Comparison of ENCODE assay signal across 1 cellular context in genomic region chr13:36999054-36999927, GRCh38.
A peak's percentile ranks its signal among the peaks of the same experiment; 100 is the strongest.
TF ChIP-seq lines count a peak whose summit lies in the region.

A gene with protein sequence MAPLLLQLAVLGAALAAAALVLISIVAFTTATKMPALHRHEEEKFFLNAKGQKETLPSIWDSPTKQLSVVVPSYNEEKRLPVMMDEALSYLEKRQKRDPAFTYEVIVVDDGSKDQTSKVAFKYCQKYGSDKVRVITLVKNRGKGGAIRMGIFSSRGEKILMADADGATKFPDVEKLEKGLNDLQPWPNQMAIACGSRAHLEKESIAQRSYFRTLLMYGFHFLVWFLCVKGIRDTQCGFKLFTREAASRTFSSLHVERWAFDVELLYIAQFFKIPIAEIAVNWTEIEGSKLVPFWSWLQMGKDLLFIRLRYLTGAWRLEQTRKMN (minus strand): TSS chr13:36999340. CDS start chr13:36999300, 40 bp downstream.

TF ChIP-seq in HepG2, 621 proteins besides CTCF, POLR2A, EP300 and RAD21 (continued from another document and continues in another):
- TF ChIP-seq, protein P1, sequence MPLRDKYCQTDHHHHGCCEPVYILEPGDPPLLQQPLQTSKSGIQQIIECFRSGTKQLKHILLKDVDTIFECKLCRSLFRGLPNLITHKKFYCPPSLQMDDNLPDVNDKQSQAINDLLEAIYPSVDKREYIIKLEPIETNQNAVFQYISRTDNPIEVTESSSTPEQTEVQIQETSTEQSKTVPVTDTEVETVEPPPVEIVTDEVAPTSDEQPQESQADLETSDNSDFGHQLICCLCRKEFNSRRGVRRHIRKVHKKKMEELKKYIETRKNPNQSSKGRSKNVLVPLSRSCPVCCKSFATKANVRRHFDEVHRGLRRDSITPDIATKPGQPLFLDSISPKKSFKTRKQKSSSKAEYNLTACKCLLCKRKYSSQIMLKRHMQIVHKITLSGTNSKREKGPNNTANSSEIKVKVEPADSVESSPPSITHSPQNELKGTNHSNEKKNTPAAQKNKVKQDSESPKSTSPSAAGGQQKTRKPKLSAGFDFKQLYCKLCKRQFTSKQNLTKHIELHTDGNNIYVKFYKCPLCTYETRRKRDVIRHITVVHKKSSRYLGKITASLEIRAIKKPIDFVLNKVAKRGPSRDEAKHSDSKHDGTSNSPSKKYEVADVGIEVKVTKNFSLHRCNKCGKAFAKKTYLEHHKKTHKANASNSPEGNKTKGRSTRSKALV (CRISPR knock-in tag; IDR thresholded peaks at IDR 0.05) = no peak
- TF ChIP-seq KLF6 (CRISPR knock-in tag; IDR thresholded peaks at IDR 0.05) = peak; percentile 95
- TF ChIP-seq ZNF7 (CRISPR knock-in tag; IDR thresholded peaks at IDR 0.05) = no peak
- no peak for TF ChIP-seq ZNF782 (CRISPR knock-in tag; IDR thresholded peaks at IDR 0.05; ENCODE audit: borderline replicate concordance)
- TF ChIP-seq MTERF4 (CRISPR knock-in tag; IDR thresholded peaks at IDR 0.05) = no peak
- no peak for TF ChIP-seq POLR2AphosphoS2 (IDR thresholded peaks at IDR 0.05; ENCODE audit: low read depth, low read length)
- TF ChIP-seq ATF7-NPFF (CRISPR knock-in tag; IDR thresholded peaks at IDR 0.05; ENCODE audit: low read depth) = peak; percentile 93
- TF ChIP-seq THYN1 (CRISPR knock-in tag; IDR thresholded peaks at IDR 0.05; ENCODE audit: borderline replicate concordance, low read depth) = no peak
- TF ChIP-seq, protein P2, sequence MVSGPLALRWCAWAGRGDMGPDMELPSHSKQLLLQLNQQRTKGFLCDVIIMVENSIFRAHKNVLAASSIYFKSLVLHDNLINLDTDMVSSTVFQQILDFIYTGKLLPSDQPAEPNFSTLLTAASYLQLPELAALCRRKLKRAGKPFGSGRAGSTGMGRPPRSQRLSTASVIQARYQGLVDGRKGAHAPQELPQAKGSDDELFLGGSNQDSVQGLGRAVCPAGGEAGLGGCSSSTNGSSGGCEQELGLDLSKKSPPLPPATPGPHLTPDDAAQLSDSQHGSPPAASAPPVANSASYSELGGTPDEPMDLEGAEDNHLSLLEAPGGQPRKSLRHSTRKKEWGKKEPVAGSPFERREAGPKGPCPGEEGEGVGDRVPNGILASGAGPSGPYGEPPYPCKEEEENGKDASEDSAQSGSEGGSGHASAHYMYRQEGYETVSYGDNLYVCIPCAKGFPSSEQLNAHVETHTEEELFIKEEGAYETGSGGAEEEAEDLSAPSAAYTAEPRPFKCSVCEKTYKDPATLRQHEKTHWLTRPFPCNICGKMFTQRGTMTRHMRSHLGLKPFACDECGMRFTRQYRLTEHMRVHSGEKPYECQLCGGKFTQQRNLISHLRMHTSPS (CRISPR knock-in tag; IDR thresholded peaks at IDR 0.05; ENCODE audit: low read depth) = no peak; the same call in 1 of the 2 replicates
- no peak for TF ChIP-seq GATA4 (IDR thresholded peaks at IDR 0.05; ENCODE audit: borderline replicate concordance, low read depth)
- TF ChIP-seq ZNF234 (CRISPR knock-in tag; conservative IDR thresholded peaks at IDR 0.05) = no peak
- TF ChIP-seq SPEN (CRISPR knock-in tag; IDR thresholded peaks at IDR 0.05; ENCODE audit: low read depth) = peak; percentile 87
- TF ChIP-seq, protein P3, sequence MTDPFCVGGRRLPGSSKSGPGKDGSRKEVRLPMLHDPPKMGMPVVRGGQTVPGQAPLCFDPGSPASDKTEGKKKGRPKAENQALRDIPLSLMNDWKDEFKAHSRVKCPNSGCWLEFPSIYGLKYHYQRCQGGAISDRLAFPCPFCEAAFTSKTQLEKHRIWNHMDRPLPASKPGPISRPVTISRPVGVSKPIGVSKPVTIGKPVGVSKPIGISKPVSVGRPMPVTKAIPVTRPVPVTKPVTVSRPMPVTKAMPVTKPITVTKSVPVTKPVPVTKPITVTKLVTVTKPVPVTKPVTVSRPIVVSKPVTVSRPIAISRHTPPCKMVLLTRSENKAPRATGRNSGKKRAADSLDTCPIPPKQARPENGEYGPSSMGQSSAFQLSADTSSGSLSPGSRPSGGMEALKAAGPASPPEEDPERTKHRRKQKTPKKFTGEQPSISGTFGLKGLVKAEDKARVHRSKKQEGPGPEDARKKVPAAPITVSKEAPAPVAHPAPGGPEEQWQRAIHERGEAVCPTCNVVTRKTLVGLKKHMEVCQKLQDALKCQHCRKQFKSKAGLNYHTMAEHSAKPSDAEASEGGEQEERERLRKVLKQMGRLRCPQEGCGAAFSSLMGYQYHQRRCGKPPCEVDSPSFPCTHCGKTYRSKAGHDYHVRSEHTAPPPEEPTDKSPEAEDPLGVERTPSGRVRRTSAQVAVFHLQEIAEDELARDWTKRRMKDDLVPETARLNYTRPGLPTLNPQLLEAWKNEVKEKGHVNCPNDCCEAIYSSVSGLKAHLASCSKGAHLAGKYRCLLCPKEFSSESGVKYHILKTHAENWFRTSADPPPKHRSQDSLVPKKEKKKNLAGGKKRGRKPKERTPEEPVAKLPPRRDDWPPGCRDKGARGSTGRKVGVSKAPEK (CRISPR knock-in tag; IDR thresholded peaks at IDR 0.05; ENCODE audit: borderline replicate concordance) = no peak
- no peak for TF ChIP-seq ZNF781 (CRISPR knock-in tag; IDR thresholded peaks at IDR 0.05; ENCODE audit: borderline replicate concordance, not compliant biosample characterization)
- no peak for TF ChIP-seq SMC3 (IDR thresholded peaks at IDR 0.05; ENCODE audit: low read length)
- TF ChIP-seq, protein P4, sequence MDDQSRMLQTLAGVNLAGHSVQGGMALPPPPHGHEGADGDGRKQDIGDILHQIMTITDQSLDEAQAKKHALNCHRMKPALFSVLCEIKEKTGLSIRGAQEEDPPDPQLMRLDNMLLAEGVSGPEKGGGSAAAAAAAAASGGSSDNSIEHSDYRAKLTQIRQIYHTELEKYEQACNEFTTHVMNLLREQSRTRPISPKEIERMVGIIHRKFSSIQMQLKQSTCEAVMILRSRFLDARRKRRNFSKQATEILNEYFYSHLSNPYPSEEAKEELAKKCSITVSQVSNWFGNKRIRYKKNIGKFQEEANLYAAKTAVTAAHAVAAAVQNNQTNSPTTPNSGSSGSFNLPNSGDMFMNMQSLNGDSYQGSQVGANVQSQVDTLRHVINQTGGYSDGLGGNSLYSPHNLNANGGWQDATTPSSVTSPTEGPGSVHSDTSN (CRISPR knock-in tag; IDR thresholded peaks at IDR 0.05; ENCODE audit: borderline replicate concordance) = no peak
- peak; percentile 89; the same call in 1 of the 2 replicates for TF ChIP-seq YEATS4 (CRISPR knock-in tag; IDR thresholded peaks at IDR 0.05; ENCODE audit: borderline replicate concordance)
- TF ChIP-seq NFKBIZ (CRISPR knock-in tag; IDR thresholded peaks at IDR 0.05) = no peak
- TF ChIP-seq ETV6 (CRISPR knock-in tag; conservative IDR thresholded peaks at IDR 0.05) = peak; percentile 84
- TF ChIP-seq ADNP (CRISPR knock-in tag; IDR thresholded peaks at IDR 0.05) = no peak
- peak; percentile 80; the same call in 1 of the 2 replicates for TF ChIP-seq BRD4 (CRISPR knock-in tag; IDR thresholded peaks at IDR 0.05)
- TF ChIP-seq HOXA3 (CRISPR knock-in tag; IDR thresholded peaks at IDR 0.05) = peak; percentile 96
- peak; percentile 45; the same call in 1 of the 2 replicates for TF ChIP-seq E2F5 (CRISPR knock-in tag; conservative IDR thresholded peaks at IDR 0.05)
- no peak for TF ChIP-seq PHF5A (CRISPR knock-in tag; IDR thresholded peaks at IDR 0.05; ENCODE audit: low read depth, unreplicated experiment)
- TF ChIP-seq ZBTB7B (CRISPR knock-in tag; IDR thresholded peaks at IDR 0.05) = no peak
- TF ChIP-seq NR3C1 (CRISPR knock-in tag; IDR thresholded peaks at IDR 0.05) = no peak
- TF ChIP-seq, protein P5, sequence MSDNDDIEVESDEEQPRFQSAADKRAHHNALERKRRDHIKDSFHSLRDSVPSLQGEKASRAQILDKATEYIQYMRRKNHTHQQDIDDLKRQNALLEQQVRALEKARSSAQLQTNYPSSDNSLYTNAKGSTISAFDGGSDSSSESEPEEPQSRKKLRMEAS (IDR thresholded peaks at IDR 0.05) = peak; percentile 84
- no peak for TF ChIP-seq TAF15 (IDR thresholded peaks at IDR 0.05; ENCODE audit: low read depth, low read length, poor library complexity, severe bottlenecking)
- no peak for TF ChIP-seq FOXJ3 (CRISPR knock-in tag; IDR thresholded peaks at IDR 0.05; ENCODE audit: borderline replicate concordance)
- no peak for TF ChIP-seq ZBTB42 (CRISPR knock-in tag; IDR thresholded peaks at IDR 0.05)
- TF ChIP-seq, protein P6, sequence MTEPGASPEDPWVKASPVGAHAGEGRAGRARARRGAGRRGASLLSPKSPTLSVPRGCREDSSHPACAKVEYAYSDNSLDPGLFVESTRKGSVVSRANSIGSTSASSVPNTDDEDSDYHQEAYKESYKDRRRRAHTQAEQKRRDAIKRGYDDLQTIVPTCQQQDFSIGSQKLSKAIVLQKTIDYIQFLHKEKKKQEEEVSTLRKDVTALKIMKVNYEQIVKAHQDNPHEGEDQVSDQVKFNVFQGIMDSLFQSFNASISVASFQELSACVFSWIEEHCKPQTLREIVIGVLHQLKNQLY (CRISPR knock-in tag; IDR thresholded peaks at IDR 0.05) = no peak
- TF ChIP-seq, protein P7, sequence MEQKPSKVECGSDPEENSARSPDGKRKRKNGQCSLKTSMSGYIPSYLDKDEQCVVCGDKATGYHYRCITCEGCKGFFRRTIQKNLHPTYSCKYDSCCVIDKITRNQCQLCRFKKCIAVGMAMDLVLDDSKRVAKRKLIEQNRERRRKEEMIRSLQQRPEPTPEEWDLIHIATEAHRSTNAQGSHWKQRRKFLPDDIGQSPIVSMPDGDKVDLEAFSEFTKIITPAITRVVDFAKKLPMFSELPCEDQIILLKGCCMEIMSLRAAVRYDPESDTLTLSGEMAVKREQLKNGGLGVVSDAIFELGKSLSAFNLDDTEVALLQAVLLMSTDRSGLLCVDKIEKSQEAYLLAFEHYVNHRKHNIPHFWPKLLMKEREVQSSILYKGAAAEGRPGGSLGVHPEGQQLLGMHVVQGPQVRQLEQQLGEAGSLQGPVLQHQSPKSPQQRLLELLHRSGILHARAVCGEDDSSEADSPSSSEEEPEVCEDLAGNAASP (CRISPR knock-in tag; IDR thresholded peaks at IDR 0.05; ENCODE audit: borderline replicate concordance) = no peak
- TF ChIP-seq SP5 (CRISPR knock-in tag; IDR thresholded peaks at IDR 0.05; ENCODE audit: borderline replicate concordance, low read depth) = no peak
- no peak for TF ChIP-seq PRPF4 (IDR thresholded peaks at IDR 0.05; ENCODE audit: low read depth, low read length, poor library complexity, severe bottlenecking)
- TF ChIP-seq PITX1 (CRISPR knock-in tag; IDR thresholded peaks at IDR 0.05) = no peak
- no peak for TF ChIP-seq ZBTB1 (CRISPR knock-in tag; IDR thresholded peaks at IDR 0.05; ENCODE audit: borderline replicate concordance)
- peak; percentile 40; the same call in 1 of the 2 replicates for TF ChIP-seq HNRNPUL1 (IDR thresholded peaks at IDR 0.05; ENCODE audit: low read depth, low read length)
- peak; percentile 41; the same call in 1 of the 2 replicates for TF ChIP-seq ZBTB10 (CRISPR knock-in tag; IDR thresholded peaks at IDR 0.05; ENCODE audit: borderline replicate concordance)
- peak; percentile 86 for TF ChIP-seq KDM5A (IDR thresholded peaks at IDR 0.05; ENCODE audit: borderline replicate concordance, low read length)
- TF ChIP-seq SNAPC5 (CRISPR knock-in tag; IDR thresholded peaks at IDR 0.05; ENCODE audit: borderline replicate concordance) = no peak
- TF ChIP-seq SRSF9 (IDR thresholded peaks at IDR 0.05; ENCODE audit: borderline replicate concordance, insufficient read depth, low read depth, low read length, poor library complexity, severe bottlenecking) = no peak
- 0 out of 2 replicates have a peak, but pooled peaks have one; percentile 40 for TF ChIP-seq ZNF20 (CRISPR knock-in tag; IDR thresholded peaks at IDR 0.05)
- TF ChIP-seq ZNF33B (CRISPR knock-in tag; IDR thresholded peaks at IDR 0.05) = no peak
- TF ChIP-seq ZNF83 (CRISPR knock-in tag; IDR thresholded peaks at IDR 0.05; ENCODE audit: borderline replicate concordance) = no peak
- TF ChIP-seq ZNF317 (CRISPR knock-in tag; IDR thresholded peaks at IDR 0.05) = no peak; the same call in 1 of the 2 replicates
- TF ChIP-seq TFE3 (CRISPR knock-in tag; IDR thresholded peaks at IDR 0.05) = no peak
- TF ChIP-seq PHB2 (IDR thresholded peaks at IDR 0.05; ENCODE audit: partially characterized antibody) = no peak
